ENCODE assay signal across 1 cellular context in genomic region chr3:46829699-46830208, GRCh38.
TF ChIP-seq lines count a peak whose summit lies in the region.

No MANE protein-coding gene starts in this region.

TF ChIP-seq in GM23338, 12 proteins besides CTCF, POLR2A, EP300 and RAD21:
- TF ChIP-seq ZNF462 (CRISPR knock-in tag; IDR thresholded peaks at IDR 0.05) (no peak), JUNB (IDR thresholded peaks at IDR 0.05; ENCODE audit: unreplicated experiment) (no peak), EZH2phosphoT487 (IDR thresholded peaks at IDR 0.05; ENCODE audit: unreplicated experiment) (no peak), EZH2 (IDR thresholded peaks at IDR 0.05; ENCODE audit: low read depth, unreplicated experiment) (no peak), STAT1 (IDR thresholded peaks at IDR 0.05; ENCODE audit: unreplicated experiment) (no peak), REST (IDR thresholded peaks at IDR 0.05; ENCODE audit: unreplicated experiment) (no peak), ETS1 (IDR thresholded peaks at IDR 0.05) (no peak), CREB1 (CRISPR knock-in tag; IDR thresholded peaks at IDR 0.05; ENCODE audit: low read depth) (no peak), ZNF114 (CRISPR knock-in tag; IDR thresholded peaks at IDR 0.05) (no peak)
